10 cellular contexts compared by ENCODE assay signal in the genomic region with DNA sequence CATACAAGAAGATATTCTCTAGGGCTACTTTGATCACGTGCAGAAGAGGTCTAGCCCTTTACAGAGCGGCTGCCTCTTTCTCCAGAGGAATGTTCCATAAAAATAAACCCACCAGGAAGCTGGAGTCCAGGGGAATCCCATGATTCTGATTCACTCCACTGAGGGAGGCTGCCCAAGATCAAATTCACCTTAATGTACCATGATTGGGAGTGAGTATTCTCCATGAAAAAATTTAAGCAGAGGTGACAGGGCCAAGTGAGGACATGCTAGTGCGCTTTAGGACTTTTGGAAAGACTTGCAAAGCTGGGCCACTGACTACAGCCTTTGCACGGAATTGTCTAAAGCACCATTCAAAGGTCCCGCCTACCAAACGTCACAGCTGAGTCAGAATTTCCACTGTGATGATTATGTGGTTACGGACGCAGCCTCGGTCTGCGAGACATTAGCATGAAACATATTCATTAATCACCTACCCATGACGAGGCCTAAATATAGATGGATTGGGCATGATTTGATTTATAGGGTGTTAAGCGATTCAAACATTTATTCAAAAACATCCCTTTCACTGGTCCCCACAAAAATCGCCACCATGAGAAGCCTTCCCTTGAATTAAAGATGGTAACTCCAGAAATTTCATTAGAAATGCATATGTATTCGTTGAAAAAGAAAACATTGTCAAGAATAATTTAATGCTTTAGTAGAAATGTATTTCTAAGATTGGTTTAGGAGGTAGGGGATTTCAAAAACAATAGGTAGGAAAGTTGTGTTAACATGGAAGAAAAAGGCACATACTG.
DNase-seq lines count a peak whose midpoint lies in the region; ATAC-seq and TF ChIP-seq lines count a peak whose summit lies in the region.
"Had no signal": no experiment of that assay in that cellular context is flagged by ENCODE, and none has a peak within 500 bp of the region (broad histone marks: within the 10 kb centered on the region; RNA-seq: fewer than 3 reads in every experiment).

No MANE protein-coding gene starts in this region.

- peaks cover 0 to 7% (median 0%) of the 10 kb centered on the region in 4 donors for H3K4me1 Mint-ChIP-seq in CD4-positive, alpha-beta memory T cell

- H3K36me3 Mint-ChIP-seq in CD4-positive, alpha-beta memory T cell: no peaks in the 10 kb centered on the region

- H3K9me3 ChIP-seq in A673 (ENCODE audit: low read depth, low read length, poor library complexity, severe bottlenecking) (no peaks in the 10 kb centered on the region), SJCRH30 (replicated peaks) (no peaks in the 10 kb centered on the region)
- no peaks in the 10 kb centered on the region for H3K9me3 ChIP-seq in CD4-positive, alpha-beta memory T cell (ENCODE audit: control insufficient read depth in 1 of 2, low read length in 2 of 2)
- H3K9me3 ChIP-seq: upper lobe of left lung had no signal

- BruUV-seq in A673 (replicated peaks; lab: Mats Ljungman, UMichigan): no TSS peak

- DNase-seq in A673 (ENCODE audit: low spot score) (peak; percentile 60), dedifferentiated amniotic fluid mesenchymal stem cell (ENCODE audit: extremely low spot score) (peak; percentile 86), SJCRH30 (no peak), NCI-H345 treated with DMSO at 0.1 percent for 48 hours (lab: John Stamatoyannopoulos, UW; ENCODE audit: unreplicated experiment) (no peak)
- DNase-seq in CD4-positive, alpha-beta memory T cell: no peak
- DNase-seq in activated naive CD4-positive, alpha-beta T cell treated with Interleukin-2 at 50 U/mL for 16 hours: no peak
- DNase-seq: COR-L47, upper lobe of left lung had no signal

- POLR2A ChIA-PET in A673 (lab: Charles Lee; ENCODE audit: low non-redundant PET): no interaction called here
- POLR2A ChIA-PET in CD4-positive, alpha-beta memory T cell (lab: Charles Lee; ENCODE audit: partially characterized antibody): no interaction called here

- no peaks in the 10 kb centered on the region for H3K27me3 ChIP-seq in A673 (replicated peaks; ENCODE audit: insufficient read depth, low read depth, low read length, poor library complexity)
- H3K27me3 ChIP-seq in SJCRH30: no peaks in the 10 kb centered on the region
- H3K27me3 ChIP-seq in CD4-positive, alpha-beta memory T cell (ENCODE audit: insufficient read depth, low read length): no peaks in the 10 kb centered on the region
- H3K27me3 ChIP-seq: upper lobe of left lung had no signal

- intact Hi-C loops in A673 (cut with micrococcal nuclease; ENCODE audit: unreplicated experiment): no loop called here
- intact Hi-C loops in CD4-positive, alpha-beta memory T cell (cut with micrococcal nuclease): no loop called here

- no peak overlapping the region for H3K27ac ChIP-seq in A673 (ENCODE audit: low read depth, low read length, poor library complexity, severe bottlenecking)
- H3K27ac ChIP-seq in SJCRH30: no peak overlapping the region
- H3K27ac ChIP-seq in CD4-positive, alpha-beta memory T cell (ENCODE audit: low read depth, low read length): no peak overlapping the region
- H3K27ac ChIP-seq: upper lobe of left lung had no signal

- TF ChIP-seq RAD21 in Ishikawa (IDR thresholded peaks at IDR 0.05; ENCODE audit: low read depth): no peak

- peaks cover 0 to 5% (median 0%) of the 10 kb centered on the region in 8 donors for H3K9me3 Mint-ChIP-seq in CD4-positive, alpha-beta memory T cell

- H3K4me3 Mint-ChIP-seq in CD4-positive, alpha-beta memory T cell: no peak overlapping the region

- no peak overlapping the region for H3K4me3 ChIP-seq in A673 (ENCODE audit: low read depth, low read length, poor library complexity, severe bottlenecking)
- no peak overlapping the region for H3K4me3 ChIP-seq in SJCRH30
- no peak overlapping the region for H3K4me3 ChIP-seq in CD4-positive, alpha-beta memory T cell (ENCODE audit: low read length in 2 of 2)
- H3K4me3 ChIP-seq: upper lobe of left lung had no signal

- ATAC-seq in GM19351 (IDR thresholded peaks at IDR 0.05; ENCODE audit: unreplicated experiment): peak; percentile 97

- no peaks in the 10 kb centered on the region for H3K27me3 Mint-ChIP-seq in CD4-positive, alpha-beta memory T cell

- CTCF ChIA-PET in A673 (lab: Charles Lee): no interaction called here
- CTCF ChIA-PET in CD4-positive, alpha-beta memory T cell (lab: Charles Lee; ENCODE audit: partially characterized antibody): no interaction called here

- H3K36me3 ChIP-seq in A673 (ENCODE audit: insufficient read depth, low read length, poor library complexity, severe bottlenecking): no peaks in the 10 kb centered on the region
- H3K36me3 ChIP-seq in SJCRH30: peaks cover 7% of the 10 kb centered on the region; the same call in 1 of the 2 replicates
- H3K36me3 ChIP-seq in CD4-positive, alpha-beta memory T cell (ENCODE audit: insufficient read depth, low read length): no peaks in the 10 kb centered on the region
- H3K36me3 ChIP-seq: upper lobe of left lung had no signal

- TF ChIP-seq CTCF in A673 (conservative IDR thresholded peaks at IDR 0.05; ENCODE audit: low read depth, low read length): no peak

- TF ChIP-seq EP300 in Ishikawa (IDR thresholded peaks at IDR 0.05; ENCODE audit: borderline replicate concordance): peak; percentile 53; the same call in 1 of the 2 replicates

- H3K4me1 ChIP-seq in A673 (ENCODE audit: insufficient read depth, low read length, poor library complexity, severe bottlenecking): no peaks in the 10 kb centered on the region
- peaks cover 23% of the 10 kb centered on the region for H3K4me1 ChIP-seq in SJCRH30
- H3K4me1 ChIP-seq in CD4-positive, alpha-beta memory T cell (ENCODE audit: insufficient read depth, low read length): no peaks in the 10 kb centered on the region

- no peak overlapping the region for H3K27ac Mint-ChIP-seq in CD4-positive, alpha-beta memory T cell

TF ChIP-seq in Ishikawa, 13 proteins besides CTCF, POLR2A, EP300 and RAD21:
- TF ChIP-seq TEAD4 (IDR thresholded peaks at IDR 0.05): no peak
- TF ChIP-seq FOXM1 (IDR thresholded peaks at IDR 0.05; ENCODE audit: borderline replicate concordance, low read depth): no peak
- TF ChIP-seq TCF12 (IDR thresholded peaks at IDR 0.05; ENCODE audit: low read depth): 0 out of 2 replicates have a peak, but pooled peaks have one; percentile 36
- peak; percentile 55; the same call in 1 of the 2 replicates for TF ChIP-seq CREB1 (IDR thresholded peaks at IDR 0.05; ENCODE audit: low read depth)
TF ChIP-seq in Ishikawa: peak in this region for 2.

Comparison
In these comparisons a context has a peak if more than half of its experiments do, and no peak if none do; other contexts are left out.
1. DNase-seq: peak in A673 (single experiment) and dedifferentiated amniotic fluid mesenchymal stem cell (single experiment); none in SJCRH30 (0 of 2), CD4-positive, alpha-beta memory T cell (0 of 5), activated naive CD4-positive, alpha-beta T cell treated with Interleukin-2 at 50 U/mL for 16 hours (single experiment) and NCI-H345 treated with DMSO at 0.1 percent for 48 hours (single experiment).